Comparison of ENCODE assay signal across 1 cellular context in the genomic region with DNA sequence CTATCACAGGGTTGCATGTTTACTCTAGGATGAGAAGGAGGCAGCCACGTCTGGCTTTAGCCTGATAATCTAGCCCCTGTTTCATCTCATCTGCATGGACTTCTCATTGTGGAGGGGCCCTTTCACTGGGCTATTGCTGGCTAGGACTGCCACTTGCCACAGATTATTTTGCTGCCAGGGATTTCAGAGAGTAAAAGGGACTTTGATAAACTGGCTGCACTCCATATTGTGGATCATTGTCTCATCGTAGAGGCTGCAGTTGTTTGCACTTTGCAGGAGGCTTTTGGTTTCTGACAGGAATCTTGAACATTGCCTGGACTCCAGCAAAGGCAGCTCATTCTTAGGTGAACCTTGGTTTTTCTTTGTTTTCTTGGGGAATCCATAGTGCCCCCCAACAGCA.
DNase-seq lines count a peak whose midpoint lies in the region; ATAC-seq lines count a peak whose summit lies in the region.
"Not testable (repeated sequence)": the region's sequence is repeated elsewhere in the genome, so short reads cannot be mapped to it uniquely, and the experiment has no call there.

No MANE protein-coding gene starts in this region.

- not testable (repeated sequence) for DNase-seq in left lobe of liver (ENCODE audit: low spot score)

- ATAC-seq in left lobe of liver = peak; percentile 93
